8 cellular contexts compared by ENCODE assay signal in genomic region chr2:74587664-74588277, GRCh38. TPM values are rescaled to one million over a fixed set of nuclear protein-coding genes. Genes with fewer than 3 reads are reported as not detected.
DNase-seq lines count a peak whose midpoint lies in the region; ATAC-seq and TF ChIP-seq lines count a peak whose summit lies in the region.

No MANE protein-coding gene starts in this region.

- peak; percentile 73 for TF ChIP-seq CTCF in cardiac muscle cell (IDR thresholded peaks at IDR 0.05; ENCODE audit: low read depth, low read length)
- TF ChIP-seq CTCF in progenitor cell of endocrine pancreas (IDR thresholded peaks at IDR 0.05; ENCODE audit: unreplicated experiment), result peak; percentile 76

- no peaks in the 10 kb centered on the region for H3K9me3 Mint-ChIP-seq in activated naive CD8-positive, alpha-beta T cell treated with anti-CD3 and anti-CD28 coated beads for 36 hours
- no peaks in the 10 kb centered on the region for H3K9me3 Mint-ChIP-seq in progenitor cell of endocrine pancreas (ENCODE audit: low read depth)

- H3K4me3 Mint-ChIP-seq in activated naive CD8-positive, alpha-beta T cell treated with anti-CD3 and anti-CD28 coated beads for 36 hours, result no peak overlapping the region
- H3K4me3 Mint-ChIP-seq in progenitor cell of endocrine pancreas (ENCODE audit: low read depth), result no peak overlapping the region

- H3K4me1 ChIP-seq in cardiac muscle cell (ENCODE audit: low read depth), result no peaks in the 10 kb centered on the region

- H3K27me3 Mint-ChIP-seq in activated naive CD8-positive, alpha-beta T cell treated with anti-CD3 and anti-CD28 coated beads for 36 hours, result peaks cover 26% of the 10 kb centered on the region
- peaks cover 16% of the 10 kb centered on the region for H3K27me3 Mint-ChIP-seq in progenitor cell of endocrine pancreas

- no peaks in the 10 kb centered on the region for H3K9me3 ChIP-seq in cardiac muscle cell (ENCODE audit: low read depth)

- H3K4me1 Mint-ChIP-seq in activated naive CD8-positive, alpha-beta T cell treated with anti-CD3 and anti-CD28 coated beads for 36 hours, result peaks cover 25% of the 10 kb centered on the region
- H3K4me1 Mint-ChIP-seq in progenitor cell of endocrine pancreas (ENCODE audit: low read depth), result peaks cover 1% of the 10 kb centered on the region

- H3K27ac Mint-ChIP-seq in activated naive CD8-positive, alpha-beta T cell treated with anti-CD3 and anti-CD28 coated beads for 36 hours, result no peak overlapping the region
- no peak overlapping the region for H3K27ac Mint-ChIP-seq in progenitor cell of endocrine pancreas

- no peak overlapping the region for H3K27ac ChIP-seq in cardiac muscle cell

- no peaks in the 10 kb centered on the region for H3K36me3 ChIP-seq in cardiac muscle cell

- DNase-seq in DMS79 (lab: John Stamatoyannopoulos, UW), result peak; percentile 35
- peak; percentile 70 for DNase-seq in MV-4-11 (lab: John Stamatoyannopoulos, UW)
- DNase-seq in SKM-1 (lab: John Stamatoyannopoulos, UW; ENCODE audit: unreplicated experiment), result peak; percentile 76
- DNase-seq in activated naive CD8-positive, alpha-beta T cell treated with anti-CD3 and anti-CD28 coated beads for 36 hours, result peak; percentile 54
- DNase-seq in cardiac muscle cell (ENCODE audit: low read depth in 1 of 2, low spot score in 1 of 2), result peak; percentile 78 to 85
- peak; percentile 48 for DNase-seq in progenitor cell of endocrine pancreas (ENCODE audit: low spot score, unreplicated experiment)

- H3K4me3 ChIP-seq in cardiac muscle cell, result no peak overlapping the region

- ATAC-seq in GM21825 (IDR thresholded peaks at IDR 0.05; ENCODE audit: unreplicated experiment) (peak; percentile 62), GM18873 (IDR thresholded peaks at IDR 0.05; ENCODE audit: low FRiP score, unreplicated experiment) (no peak)

- no peaks in the 10 kb centered on the region for H3K36me3 Mint-ChIP-seq in activated naive CD8-positive, alpha-beta T cell treated with anti-CD3 and anti-CD28 coated beads for 36 hours
- H3K36me3 Mint-ChIP-seq in progenitor cell of endocrine pancreas (ENCODE audit: insufficient read depth), result no peaks in the 10 kb centered on the region

- H3K27me3 ChIP-seq in cardiac muscle cell, result peaks cover 40% of the 10 kb centered on the region

RNA-seq across cellular contexts. Expression of gene DOK1, which starts 33.3 kb away (rescaled TPM):
- 10 to 100 TPM; 19.6 to 23.5 TPM for total RNA-seq in activated naive CD8-positive, alpha-beta T cell treated with anti-CD3 and anti-CD28 coated beads for 36 hours
- 12.8 and 26.1 TPM in 2 replicates for total RNA-seq in cardiac muscle cell
- 10.0 and 20.2 TPM in 2 replicates for polyA plus RNA-seq in cardiac muscle cell
- 18.5 and 20.9 TPM in 2 replicates for total RNA-seq in progenitor cell of endocrine pancreas

RNA-seq across cellular contexts. Expression of gene LOXL3, which starts 34.0 kb away (rescaled TPM):
- total RNA-seq in activated naive CD8-positive, alpha-beta T cell treated with anti-CD3 and anti-CD28 coated beads for 36 hours, result 1 to 10 TPM; 1.9 to 2.7 TPM
- total RNA-seq in cardiac muscle cell (23.7 and 43.3 TPM in 2 replicates), progenitor cell of endocrine pancreas (23.4 and 24.2 TPM in 2 replicates)
- 13.4 and 31.7 TPM in 2 replicates for polyA plus RNA-seq in cardiac muscle cell

RNA-seq across cellular contexts. Expression of gene HTRA2, which starts 58.0 kb away (rescaled TPM):
- total RNA-seq in activated naive CD8-positive, alpha-beta T cell treated with anti-CD3 and anti-CD28 coated beads for 36 hours, result 10 to 100 TPM; 56.8 to 59.3 TPM
- 39.9 and 55.1 TPM in 2 replicates for total RNA-seq in cardiac muscle cell
- polyA plus RNA-seq in cardiac muscle cell, result 57.6 and 82.0 TPM in 2 replicates
- 35.9 and 41.9 TPM in 2 replicates for total RNA-seq in progenitor cell of endocrine pancreas

RNA-seq across cellular contexts. Expression of gene AUP1, which starts 58.3 kb away (rescaled TPM):
- 100 to 1,000 TPM; 138 to 140 TPM for total RNA-seq in activated naive CD8-positive, alpha-beta T cell treated with anti-CD3 and anti-CD28 coated beads for 36 hours
- 93.2 and 105 TPM in 2 replicates for total RNA-seq in cardiac muscle cell
- 120 and 122 TPM in 2 replicates for polyA plus RNA-seq in cardiac muscle cell
- total RNA-seq in progenitor cell of endocrine pancreas, result 110 and 115 TPM in 2 replicates
